9 cellular contexts compared by ENCODE assay signal in the genomic region with DNA sequence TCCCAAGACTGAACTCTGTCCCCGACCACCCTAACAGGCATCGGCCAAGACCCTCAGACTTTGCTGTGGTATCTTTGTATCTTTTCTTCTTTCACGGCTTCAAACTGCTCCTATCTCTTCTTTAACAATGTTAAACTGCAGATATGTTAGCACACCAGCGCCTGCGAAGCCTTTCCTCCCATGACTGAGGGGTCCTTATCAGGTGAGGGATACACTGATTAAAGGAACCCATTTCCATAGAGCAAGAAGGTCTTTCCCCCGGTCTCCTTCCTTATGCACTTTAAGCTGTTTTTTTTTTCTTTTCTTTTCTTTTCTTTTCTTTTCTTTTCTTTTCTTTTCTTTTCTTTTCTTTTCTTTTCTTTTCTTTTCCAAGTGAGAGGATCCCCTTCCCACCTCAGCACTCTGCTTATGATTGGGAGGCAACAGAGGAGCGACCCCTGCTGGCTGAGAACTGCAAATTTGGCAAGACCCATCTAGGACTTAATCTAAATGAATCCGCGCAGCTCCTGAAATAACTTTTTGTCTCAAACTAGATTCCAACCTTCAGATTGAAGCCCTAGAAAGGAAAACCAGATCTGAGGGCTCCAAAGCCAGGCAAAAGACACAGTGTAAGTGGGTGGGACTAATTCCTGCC.
DNase-seq lines count a peak whose midpoint lies in the region; ATAC-seq and TF ChIP-seq lines count a peak whose summit lies in the region.
"Had no signal": no experiment of that assay in that cellular context is flagged by ENCODE, and none has a peak within 500 bp of the region (broad histone marks: within the 10 kb centered on the region; RNA-seq: fewer than 3 reads in every experiment).

No MANE protein-coding gene starts in this region.

- H3K27me3 ChIP-seq in OCI-LY1 (ENCODE audit: insufficient read depth, low read length) (no peaks in the 10 kb centered on the region), testis (no peaks in the 10 kb centered on the region)

- no peaks in the 10 kb centered on the region for H3K4me1 Mint-ChIP-seq in activated T-cell treated with anti-CD3 and anti-CD28 coated beads, Interleukin-2, amount 50 U/mL, for 4 hours (ENCODE audit: low read depth)

- no peak for ATAC-seq in activated T-cell treated with anti-CD3 and anti-CD28 coated beads, Interleukin-2, amount 50 U/mL, for 4 hours
- ATAC-seq in HG02938 (IDR thresholded peaks at IDR 0.05; ENCODE audit: unreplicated experiment), result no peak
- no peak for ATAC-seq in GM18511 (IDR thresholded peaks at IDR 0.05; ENCODE audit: unreplicated experiment)

- H2AFZ ChIP-seq in OCI-LY1 (ENCODE audit: low read length), result no peak overlapping the region

- H3K27ac ChIP-seq in OCI-LY1 (ENCODE audit: low read depth, low read length, poor library complexity, severe bottlenecking) (no peak overlapping the region), testis (no peak overlapping the region)
- H3K27ac ChIP-seq: epithelial cell of prostate had no signal

- 77 to 86% methylated on average over 9 of the region's 9 CpGs for WGBS in testis, 2 donors

- H3F3A ChIP-seq in OCI-LY1 (ENCODE audit: insufficient read depth, low read length), result no peaks in the 10 kb centered on the region

- H3K4me3 Mint-ChIP-seq in activated T-cell treated with anti-CD3 and anti-CD28 coated beads, Interleukin-2, amount 50 U/mL, for 4 hours, result no peak overlapping the region

- no peaks in the 10 kb centered on the region for H3K36me3 Mint-ChIP-seq in activated T-cell treated with anti-CD3 and anti-CD28 coated beads, Interleukin-2, amount 50 U/mL, for 4 hours (ENCODE audit: insufficient read depth)

- intact Hi-C loops in testis (cut with DNase I; ENCODE audit: low total_unique reads), result no loop called here

- TF ChIP-seq POLR2A in testis (IDR thresholded peaks at IDR 0.05), result no peak

- H3K27me3 Mint-ChIP-seq in activated T-cell treated with anti-CD3 and anti-CD28 coated beads, Interleukin-2, amount 50 U/mL, for 4 hours (ENCODE audit: low read depth), result no peaks in the 10 kb centered on the region

- H3K9me2 ChIP-seq in OCI-LY1 (ENCODE audit: low read depth, low read length), result no peaks in the 10 kb centered on the region

- H4K20me1 ChIP-seq in OCI-LY1 (ENCODE audit: insufficient read depth, low read length), result no peaks in the 10 kb centered on the region

- no peaks in the 10 kb centered on the region for H3K36me3 ChIP-seq in OCI-LY1 (ENCODE audit: insufficient read depth, low read length)
- H3K36me3 ChIP-seq in testis (ENCODE audit: low read depth, missing control alignments), result no peaks in the 10 kb centered on the region

- H3K4me1 ChIP-seq in OCI-LY1 (ENCODE audit: insufficient read depth, low read length, severe bottlenecking) (peaks cover 16% of the 10 kb centered on the region), testis (no peaks in the 10 kb centered on the region)

- DNase-seq in activated T-cell treated with anti-CD3 and anti-CD28 coated beads for 48 hours (ENCODE audit: low read depth), result peak; percentile 5
- DNase-seq in activated T-cell treated with anti-CD3 and anti-CD28 coated beads, Interleukin-2, amount 50 U/mL, for 4 hours, result no peak
- DNase-seq in fibroblast of mammary gland (ENCODE audit: low read depth), result peak; percentile 58
- DNase-seq in testis, result peak; percentile 30
- DNase-seq in GM03348 (ENCODE audit: low spot score), result no peak

- H3K9me3 ChIP-seq in OCI-LY1 (ENCODE audit: low read length) (0 out of 2 replicates have a peak, but pooled peaks cover 3% of the 10 kb centered on the region), testis (no peaks in the 10 kb centered on the region)

- H3K9ac ChIP-seq in OCI-LY1 (ENCODE audit: low read length), result no peak overlapping the region

- TF ChIP-seq CTCF in OCI-LY1 (IDR thresholded peaks at IDR 0.05; ENCODE audit: low read length) (peak; percentile 96), fibroblast of mammary gland (conservative IDR thresholded peaks at IDR 0.05; ENCODE audit: control insufficient read depth, insufficient read depth, low read depth, low read length) (peak; percentile 63), testis (IDR thresholded peaks at IDR 0.05) (peak in 1 of 3 experiments; percentile 28)

- H3K9me3 Mint-ChIP-seq in activated T-cell treated with anti-CD3 and anti-CD28 coated beads, Interleukin-2, amount 50 U/mL, for 4 hours, result peaks cover 13% of the 10 kb centered on the region

- H3K4me3 ChIP-seq in OCI-LY1 (ENCODE audit: low read depth, low read length, poor library complexity, severe bottlenecking), result no peak overlapping the region
- H3K4me3 ChIP-seq in fibroblast of mammary gland (ENCODE audit: control insufficient read depth, low read depth, low read length), result no peak overlapping the region
- H3K4me3 ChIP-seq in testis, result no peak overlapping the region

- no peak overlapping the region for H3K4me2 ChIP-seq in OCI-LY1 (ENCODE audit: low read length)

- H3K79me2 ChIP-seq in OCI-LY1 (ENCODE audit: insufficient read depth, low read length), result no peaks in the 10 kb centered on the region

Comparison
In these comparisons a context has a peak if more than half of its experiments do, and no peak if none do; other contexts are left out.
1. DNase-seq: peak in activated T-cell treated with anti-CD3 and anti-CD28 coated beads for 48 hours (single experiment), fibroblast of mammary gland (single experiment) and testis (single experiment); none in activated T-cell treated with anti-CD3 and anti-CD28 coated beads, Interleukin-2, amount 50 U/mL, for 4 hours (single experiment) and GM03348 (single experiment).